ENCODE assay signal across 36 cellular contexts in genomic region chr12:49327368-49327767, GRCh38. TPM values are rescaled to one million over a fixed set of nuclear protein-coding genes. Genes with fewer than 3 reads are reported as not detected.
"Had no signal": no experiment of that assay in that cellular context is flagged by ENCODE, and none has a peak within 500 bp of the region (broad histone marks: within the 10 kb centered on the region; RNA-seq: fewer than 3 reads in every experiment).

No MANE protein-coding gene starts in this region.

- H3K9me3 ChIP-seq: body of pancreas, esophagus muscularis mucosa, gastrocnemius medialis, heart left ventricle had no signal

- H3K36me3 ChIP-seq: esophagus muscularis mucosa, gastrocnemius medialis, heart left ventricle had no signal

- H3K36me3 Mint-ChIP-seq: activated naive CD8-positive, alpha-beta T cell had no signal

- H3K4me3 Mint-ChIP-seq: activated B cell treated with CpG ODN at 0.5 μM for 24 hours; activated CD4-positive, alpha-beta memory T cell treated with anti-CD3 and anti-CD28 coated beads, Interleukin-2, amount 10 ng/mL, durations not matched to agents 7 days and 5 days; activated CD4-positive, alpha-beta T cell treated with anti-CD3 and anti-CD28 coated beads, Interleukin-2, amount 10 ng/mL, durations not matched to agents 24 days and 14 days; activated naive CD8-positive, alpha-beta T cell; activated T-cell treated with anti-CD3 and anti-CD28 coated beads, Interleukin-2, amount 50 U/mL, for 24 hours; activated T-helper 17 cell treated with anti-CD3 and anti-CD28 coated beads, Interleukin-2, amount 50 U/mL, for 72 hours; effector memory CD8-positive, alpha-beta T cell; T-helper 17 cell; T-helper 2 cell treated with Interferon-gamma antibody and Interleukin-4, amounts not matched to agents 5 μg/mL and 100 μg/mL, for 36 hours had no signal

- ATAC-seq: activated CD4-positive, CD25-positive, alpha-beta regulatory T cell treated with anti-CD3 and anti-CD28 coated beads, Interleukin-2, amount 50 U/mL, for 24 hours; activated T-helper 17 cell treated with anti-CD3 and anti-CD28 coated beads, Interleukin-2, amount 50 U/mL, for 72 hours; body of pancreas; effector memory CD8-positive, alpha-beta T cell; foreskin keratinocyte; gastrocnemius medialis; heart left ventricle; T-helper 17 cell had no signal

- H3K27me3 ChIP-seq: body of pancreas had no signal

- H3K4me3 ChIP-seq: body of pancreas, esophagus muscularis mucosa, gastrocnemius medialis, heart left ventricle had no signal

- H3K27ac ChIP-seq: body of pancreas, esophagus muscularis mucosa, foreskin keratinocyte, gastrocnemius medialis, heart left ventricle, WERI-Rb-1 had no signal

- H3K27ac Mint-ChIP-seq: activated B cell treated with CpG ODN at 0.5 μM for 24 hours; activated CD4-positive, alpha-beta memory T cell treated with anti-CD3 and anti-CD28 coated beads, Interleukin-2, amount 10 ng/mL, durations not matched to agents 7 days and 5 days; activated naive CD8-positive, alpha-beta T cell; activated T-cell treated with anti-CD3 and anti-CD28 coated beads, Interleukin-2, amount 50 U/mL, for 24 hours; activated T-helper 17 cell treated with anti-CD3 and anti-CD28 coated beads, Interleukin-2, amount 50 U/mL, for 72 hours; effector memory CD8-positive, alpha-beta T cell; T-helper 17 cell; T-helper 2 cell treated with Interferon-gamma antibody and Interleukin-4, amounts not matched to agents 5 μg/mL and 100 μg/mL, for 36 hours had no signal

- H3K9me3 Mint-ChIP-seq: activated B cell treated with CpG ODN at 0.5 μM for 24 hours; activated CD4-positive, alpha-beta memory T cell treated with anti-CD3 and anti-CD28 coated beads, Interleukin-2, amount 10 ng/mL, durations not matched to agents 7 days and 5 days; activated CD4-positive, alpha-beta T cell treated with anti-CD3 and anti-CD28 coated beads, Interleukin-2, amount 10 ng/mL, durations not matched to agents 24 days and 14 days; activated T-cell treated with anti-CD3 and anti-CD28 coated beads, Interleukin-2, amount 50 U/mL, for 24 hours; activated T-helper 17 cell treated with anti-CD3 and anti-CD28 coated beads, Interleukin-2, amount 50 U/mL, for 72 hours; effector memory CD8-positive, alpha-beta T cell; T-helper 2 cell treated with Interferon-gamma antibody and Interleukin-4, amounts not matched to agents 5 μg/mL and 100 μg/mL, for 36 hours had no signal

- FAIRE-seq: colon had no signal

- DNase-seq: activated B cell treated with CpG ODN at 0.5 μM for 24 hours; activated CD4-positive, alpha-beta memory T cell treated with anti-CD3 and anti-CD28 coated beads, Interleukin-2, amount 10 ng/mL, durations not matched to agents 7 days and 5 days; activated CD4-positive, alpha-beta T cell treated with anti-CD3 and anti-CD28 coated beads, Interleukin-2, amount 10 ng/mL, durations not matched to agents 24 days and 14 days; activated CD4-positive, alpha-beta T cell treated with anti-CD3 and anti-CD28 coated beads, Interleukin-2, amount 50 U/mL, for 4 hours; activated CD8-positive, alpha-beta memory T cell treated with anti-CD3 and anti-CD28 coated beads, Interleukin-2, amount 50 U/mL, for 48 hours; activated effector memory CD4-positive, alpha-beta T cell treated with Interleukin-2 at 50 U/mL for 16 hours; activated gamma-delta T cell treated with Interleukin-2 at 50 U/mL for 16 hours; activated naive CD4-positive, alpha-beta T cell treated with anti-CD3 and anti-CD28 coated beads, Interleukin-2, amount 50 U/mL, for 16 hours; activated naive CD4-positive, alpha-beta T cell treated with Interleukin-2 at 50 U/mL for 16 hours; activated T-cell treated with anti-CD3 and anti-CD28 coated beads for 4 hours; activated T-cell treated with anti-CD3 and anti-CD28 coated beads, Interleukin-2, amount 50 U/mL, for 24 hours; amniotic stem cell; anterior cingulate cortex; body of pancreas; caudate nucleus; cortex of kidney; dermis blood vessel endothelial cell; effector CD4-positive, alpha-beta T cell; effector memory CD8-positive, alpha-beta T cell; erythroblast; foreskin keratinocyte; gastrocnemius medialis; glutamatergic neuron; heart left ventricle; T-helper 1 cell; T-helper 17 cell; T1000; WERI-Rb-1 had no signal

RNA-seq across cellular contexts. Expression of gene TROAP, which starts 4.3 kb away (rescaled TPM):
- total RNA-seq: body of pancreas had no signal

RNA-seq across cellular contexts. Expression of gene C1QL4, which starts 9.6 kb away (rescaled TPM):
- total RNA-seq: activated B cell treated with CpG ODN at 0.5 μM for 24 hours; activated CD4-positive, alpha-beta memory T cell treated with anti-CD3 and anti-CD28 coated beads, Interleukin-2, amount 10 ng/mL, durations not matched to agents 7 days and 5 days; activated CD4-positive, alpha-beta T cell treated with anti-CD3 and anti-CD28 coated beads, Interleukin-2, amount 10 ng/mL, durations not matched to agents 24 days and 14 days; activated T-helper 17 cell treated with anti-CD3 and anti-CD28 coated beads, Interleukin-2, amount 50 U/mL, for 72 hours; body of pancreas; esophagus muscularis mucosa; gastrocnemius medialis; heart left ventricle; T-helper 17 cell had no signal
- polyA plus RNA-seq: adipose tissue, heart left ventricle had no signal

RNA-seq across cellular contexts. Expression of gene DNAJC22, which starts 19.3 kb away (rescaled TPM):
- total RNA-seq: activated B cell treated with CpG ODN at 0.5 μM for 24 hours; activated CD4-positive, alpha-beta T cell treated with anti-CD3 and anti-CD28 coated beads, Interleukin-2, amount 10 ng/mL, durations not matched to agents 24 days and 14 days; activated T-helper 17 cell treated with anti-CD3 and anti-CD28 coated beads, Interleukin-2, amount 50 U/mL, for 72 hours; T-helper 17 cell had no signal
- polyA plus RNA-seq: foreskin keratinocyte had no signal

RNA-seq across cellular contexts. Expression of gene PRPH, which starts 32.4 kb away (rescaled TPM):
- total RNA-seq: activated B cell treated with CpG ODN at 0.5 μM for 24 hours, chondrocyte, dermis blood vessel endothelial cell, foreskin keratinocyte, gastrocnemius medialis, T-helper 17 cell had no signal
